ENCODE assay signal across 32 cellular contexts in genomic region chr10:22159180-22159579, GRCh38. TPM values are rescaled to one million over a fixed set of nuclear protein-coding genes. Genes with fewer than 3 reads are reported as not detected.
DNase-seq lines count a peak whose midpoint lies in the region; ATAC-seq and TF ChIP-seq lines count a peak whose summit lies in the region.
"Had no signal": no experiment of that assay in that cellular context is flagged by ENCODE, and none has a peak within 500 bp of the region (broad histone marks: within the 10 kb centered on the region; RNA-seq: fewer than 3 reads in every experiment).

No MANE protein-coding gene starts in this region.

- no peak overlapping the region for H3K27ac ChIP-seq in CD8-positive, alpha-beta T cell (ENCODE audit: low read depth, low read length)
- H3K27ac ChIP-seq: ascending aorta, epithelial cell of prostate, heart right ventricle, left ventricle myocardium inferior, neural progenitor cell had no signal

- no peaks in the 10 kb centered on the region for H3K36me3 ChIP-seq in CD8-positive, alpha-beta T cell (ENCODE audit: insufficient read depth, low read length)
- H3K36me3 ChIP-seq: ascending aorta, BE2C, heart right ventricle, left ventricle myocardium inferior, neural progenitor cell had no signal

- peaks cover 11% of the 10 kb centered on the region for H3K4me1 Mint-ChIP-seq in activated CD4-positive, alpha-beta T cell treated with anti-CD3 and anti-CD28 coated beads, Interleukin-2, amount 10 ng/mL, durations not matched to agents 7 days and 5 days
- H3K4me1 Mint-ChIP-seq in CD8-positive, alpha-beta T cell (ENCODE audit: low read depth) = peaks cover 8% of the 10 kb centered on the region
- peaks cover 11% of the 10 kb centered on the region for H3K4me1 Mint-ChIP-seq in activated T-helper 1 cell treated with anti-CD3 and anti-CD28 coated beads, Interleukin-12 subunit alpha, Interleukin-12 subunit beta, Interleukin-2, Interleukin-4 antibody, amounts not matched to agents 30 ng/mL and 10 ng/mL and 1 ng/mL, durations not matched to agents 14 hours and 24 hours and 36 hours (ENCODE audit: low read depth)
- H3K4me1 Mint-ChIP-seq in naive thymus-derived CD8-positive, alpha-beta T cell = peaks cover 6 to 9% (median 8%) of the 10 kb centered on the region in 4 donors
- H3K4me1 Mint-ChIP-seq: neural progenitor cell had no signal

- ATAC-seq in CD8-positive, alpha-beta T cell = no peak
- no peak for ATAC-seq in naive thymus-derived CD8-positive, alpha-beta T cell
- no peak for ATAC-seq in HG02938 (IDR thresholded peaks at IDR 0.05; ENCODE audit: unreplicated experiment)
- ATAC-seq: heart right ventricle had no signal

- POLR2A ChIA-PET in activated CD4-positive, alpha-beta T cell treated with anti-CD3 and anti-CD28 coated beads, Interleukin-2, amount 10 ng/mL, durations not matched to agents 7 days and 5 days (lab: Charles Lee) = no interaction called here
- POLR2A ChIA-PET in CD8-positive, alpha-beta T cell (lab: Charles Lee) = no interaction called here
- POLR2A ChIA-PET in naive thymus-derived CD8-positive, alpha-beta T cell (lab: Charles Lee) = no interaction called here

- H3K4me1 ChIP-seq in CD8-positive, alpha-beta T cell (ENCODE audit: insufficient read depth, low read length) = no peaks in the 10 kb centered on the region
- H3K4me1 ChIP-seq: ascending aorta, BE2C, heart right ventricle, left ventricle myocardium inferior, neural progenitor cell had no signal

- no peaks in the 10 kb centered on the region for H3K36me3 Mint-ChIP-seq in activated CD4-positive, alpha-beta T cell treated with anti-CD3 and anti-CD28 coated beads, Interleukin-2, amount 10 ng/mL, durations not matched to agents 7 days and 5 days (ENCODE audit: low read depth)
- no peaks in the 10 kb centered on the region for H3K36me3 Mint-ChIP-seq in CD8-positive, alpha-beta T cell
- no peaks in the 10 kb centered on the region for H3K36me3 Mint-ChIP-seq in activated T-helper 1 cell treated with anti-CD3 and anti-CD28 coated beads, Interleukin-12 subunit alpha, Interleukin-12 subunit beta, Interleukin-2, Interleukin-4 antibody, amounts not matched to agents 30 ng/mL and 10 ng/mL and 1 ng/mL, durations not matched to agents 14 hours and 24 hours and 36 hours (ENCODE audit: low read depth)
- H3K36me3 Mint-ChIP-seq in naive thymus-derived CD8-positive, alpha-beta T cell = no peaks in the 10 kb centered on the region
- H3K36me3 Mint-ChIP-seq: neural progenitor cell, type B pancreatic cell had no signal

- peak overlapping the region; percentile 65 for H3K27ac Mint-ChIP-seq in activated CD4-positive, alpha-beta T cell treated with anti-CD3 and anti-CD28 coated beads, Interleukin-2, amount 10 ng/mL, durations not matched to agents 7 days and 5 days
- no peak overlapping the region for H3K27ac Mint-ChIP-seq in CD8-positive, alpha-beta T cell
- H3K27ac Mint-ChIP-seq in activated T-helper 1 cell treated with anti-CD3 and anti-CD28 coated beads, Interleukin-12 subunit alpha, Interleukin-12 subunit beta, Interleukin-2, Interleukin-4 antibody, amounts not matched to agents 30 ng/mL and 10 ng/mL and 1 ng/mL, durations not matched to agents 14 hours and 24 hours and 36 hours = no peak overlapping the region
- peak overlapping the region in 1 of 10 donors; percentile 58 for H3K27ac Mint-ChIP-seq in naive thymus-derived CD8-positive, alpha-beta T cell
- H3K27ac Mint-ChIP-seq: neural progenitor cell, type B pancreatic cell had no signal

- CTCF ChIA-PET in activated CD4-positive, alpha-beta T cell treated with anti-CD3 and anti-CD28 coated beads, Interleukin-2, amount 10 ng/mL, durations not matched to agents 7 days and 5 days (lab: Charles Lee) = interaction anchor here (1.0 kb wide), 1 partner anchor 38 kb away, joined by 3 read pairs; no protein-coding TSS in a partner anchor
- CTCF ChIA-PET in CD8-positive, alpha-beta T cell (lab: Charles Lee) = interaction anchor here (1.8 kb wide), 1 partner anchor 10 kb away, joined by 4 read pairs; no protein-coding TSS in a partner anchor

- intact Hi-C loops in CD8-positive, alpha-beta T cell (cut with DNase I, micrococcal nuclease) = no loop called here
- intact Hi-C loops in activated T-helper 1 cell treated with anti-CD3 and anti-CD28 coated beads, Interleukin-12 subunit alpha, Interleukin-12 subunit beta, Interleukin-2, Interleukin-4 antibody, amounts not matched to agents 30 ng/mL and 10 ng/mL and 1 ng/mL, durations not matched to agents 14 hours and 24 hours and 36 hours (cut with micrococcal nuclease) = no loop called here

- no peaks in the 10 kb centered on the region for H3K9me3 ChIP-seq in CD8-positive, alpha-beta T cell (ENCODE audit: low read length)
- H3K9me3 ChIP-seq: ascending aorta, BE2C, heart right ventricle, left ventricle myocardium inferior had no signal

- no peaks in the 10 kb centered on the region for H3K27me3 ChIP-seq in CD8-positive, alpha-beta T cell (ENCODE audit: insufficient read depth, low read length)
- H3K27me3 ChIP-seq: ascending aorta, BE2C, heart right ventricle, neural progenitor cell had no signal

- H3K9me3 Mint-ChIP-seq in activated CD4-positive, alpha-beta T cell treated with anti-CD3 and anti-CD28 coated beads, Interleukin-2, amount 10 ng/mL, durations not matched to agents 7 days and 5 days = peaks cover 3% of the 10 kb centered on the region
- no peaks in the 10 kb centered on the region for H3K9me3 Mint-ChIP-seq in CD8-positive, alpha-beta T cell
- H3K9me3 Mint-ChIP-seq in activated T-helper 1 cell treated with anti-CD3 and anti-CD28 coated beads, Interleukin-12 subunit alpha, Interleukin-12 subunit beta, Interleukin-2, Interleukin-4 antibody, amounts not matched to agents 30 ng/mL and 10 ng/mL and 1 ng/mL, durations not matched to agents 14 hours and 24 hours and 36 hours = no peaks in the 10 kb centered on the region
- H3K9me3 Mint-ChIP-seq in naive thymus-derived CD8-positive, alpha-beta T cell = peaks cover 0 to 1% (median 0%) of the 10 kb centered on the region in 9 donors
- H3K9me3 Mint-ChIP-seq: central memory CD8-positive, alpha-beta T cell; neural progenitor cell; type B pancreatic cell had no signal

- no peaks in the 10 kb centered on the region for H3K27me3 Mint-ChIP-seq in activated CD4-positive, alpha-beta T cell treated with anti-CD3 and anti-CD28 coated beads, Interleukin-2, amount 10 ng/mL, durations not matched to agents 7 days and 5 days
- H3K27me3 Mint-ChIP-seq in CD8-positive, alpha-beta T cell (ENCODE audit: low read depth) = peaks cover under 1% of the 10 kb centered on the region
- no peaks in the 10 kb centered on the region for H3K27me3 Mint-ChIP-seq in activated T-helper 1 cell treated with anti-CD3 and anti-CD28 coated beads, Interleukin-12 subunit alpha, Interleukin-12 subunit beta, Interleukin-2, Interleukin-4 antibody, amounts not matched to agents 30 ng/mL and 10 ng/mL and 1 ng/mL, durations not matched to agents 14 hours and 24 hours and 36 hours (ENCODE audit: insufficient read depth)
- no peaks in the 10 kb centered on the region for H3K27me3 Mint-ChIP-seq in naive thymus-derived CD8-positive, alpha-beta T cell
- H3K27me3 Mint-ChIP-seq: type B pancreatic cell had no signal

- TF ChIP-seq CTCF in CD8-positive, alpha-beta T cell (IDR thresholded peaks at IDR 0.05) = no peak

- no peak overlapping the region for H3K4me3 ChIP-seq in CD8-positive, alpha-beta T cell (ENCODE audit: low read depth, low read length)
- H3K4me3 ChIP-seq: ascending aorta, heart right ventricle, left ventricle myocardium inferior, neural progenitor cell had no signal

- DNase-seq in activated CD4-positive, alpha-beta T cell treated with anti-CD3 and anti-CD28 coated beads, Interleukin-2, amount 10 ng/mL, durations not matched to agents 7 days and 5 days = peak; percentile 7
- DNase-seq in activated CD4-positive, alpha-beta T cell treated with anti-CD3 and anti-CD28 coated beads, Interleukin-2, amount 50 U/mL, for 4 hours = no peak
- no peak for DNase-seq in CD8-positive, alpha-beta T cell
- DNase-seq in activated T-helper 1 cell treated with anti-CD3 and anti-CD28 coated beads, Interleukin-12 subunit alpha, Interleukin-12 subunit beta, Interleukin-2, Interleukin-4 antibody, amounts not matched to agents 30 ng/mL and 10 ng/mL and 1 ng/mL, durations not matched to agents 14 hours and 24 hours and 36 hours (ENCODE audit: low spot score) = no peak
- DNase-seq in naive thymus-derived CD8-positive, alpha-beta T cell = no peak
- DNase-seq in NCI-H526 (lab: John Stamatoyannopoulos, UW) (no peak), DMS79 (lab: John Stamatoyannopoulos, UW) (no peak)
- DNase-seq: activated effector memory CD4-positive, alpha-beta T cell treated with Interleukin-2 at 50 U/mL for 16 hours; BE2C; GDM1; heart right ventricle; KG1; left ventricle myocardium inferior; MV-4-11; NCI-H1930; NCI-H2227 treated with DMSO at 0.1 percent for 48 hours; NCI-H774; Right ventricle myocardium superior; stimulated activated CD4-positive, alpha-beta T cell treated with anti-CD3 and anti-CD28 coated beads, Interleukin-1b, Interleukin-23, amount 100 ng/mL, for 48 hours; stimulated activated naive CD4-positive, alpha-beta T cell treated with Interleukin-2 at 50 U/mL for 16 hours; SW 1271 had no signal

- peak overlapping the region; percentile 17 for H3K4me3 Mint-ChIP-seq in activated CD4-positive, alpha-beta T cell treated with anti-CD3 and anti-CD28 coated beads, Interleukin-2, amount 10 ng/mL, durations not matched to agents 7 days and 5 days
- peak overlapping the region; percentile 48 for H3K4me3 Mint-ChIP-seq in CD8-positive, alpha-beta T cell
- peak overlapping the region; percentile 27 for H3K4me3 Mint-ChIP-seq in activated T-helper 1 cell treated with anti-CD3 and anti-CD28 coated beads, Interleukin-12 subunit alpha, Interleukin-12 subunit beta, Interleukin-2, Interleukin-4 antibody, amounts not matched to agents 30 ng/mL and 10 ng/mL and 1 ng/mL, durations not matched to agents 14 hours and 24 hours and 36 hours
- H3K4me3 Mint-ChIP-seq in naive thymus-derived CD8-positive, alpha-beta T cell = peak overlapping the region; percentile 44 to 69 (median 54)
- H3K4me3 Mint-ChIP-seq: central memory CD8-positive, alpha-beta T cell; neural progenitor cell; type B pancreatic cell had no signal

RNA-seq across cellular contexts. Expression of gene EBLN1, which starts 58.6 kb away (rescaled TPM):
- not detected for total RNA-seq in activated CD4-positive, alpha-beta T cell treated with anti-CD3 and anti-CD28 coated beads, Interleukin-2, amount 10 ng/mL, durations not matched to agents 7 days and 5 days
- total RNA-seq in CD8-positive, alpha-beta T cell = not detected
- total RNA-seq in activated T-helper 1 cell treated with anti-CD3 and anti-CD28 coated beads, Interleukin-12 subunit alpha, Interleukin-12 subunit beta, Interleukin-2, Interleukin-4 antibody, amounts not matched to agents 30 ng/mL and 10 ng/mL and 1 ng/mL, durations not matched to agents 14 hours and 24 hours and 36 hours = not detected in 2 replicates
- not detected for total RNA-seq in naive thymus-derived CD8-positive, alpha-beta T cell
- polyA plus RNA-seq in naive thymus-derived CD8-positive, alpha-beta T cell = not detected
- total RNA-seq: ascending aorta, fibroblast of villous mesenchyme, H1, heart right ventricle, left ventricle myocardium inferior, mononuclear cell, OCI-LY7, pulmonary artery endothelial cell, Right ventricle myocardium superior had no signal
- polyA plus RNA-seq: H1, heart right ventricle had no signal
